Comparison of ENCODE assay signal across 1 cellular context in the genomic region with DNA sequence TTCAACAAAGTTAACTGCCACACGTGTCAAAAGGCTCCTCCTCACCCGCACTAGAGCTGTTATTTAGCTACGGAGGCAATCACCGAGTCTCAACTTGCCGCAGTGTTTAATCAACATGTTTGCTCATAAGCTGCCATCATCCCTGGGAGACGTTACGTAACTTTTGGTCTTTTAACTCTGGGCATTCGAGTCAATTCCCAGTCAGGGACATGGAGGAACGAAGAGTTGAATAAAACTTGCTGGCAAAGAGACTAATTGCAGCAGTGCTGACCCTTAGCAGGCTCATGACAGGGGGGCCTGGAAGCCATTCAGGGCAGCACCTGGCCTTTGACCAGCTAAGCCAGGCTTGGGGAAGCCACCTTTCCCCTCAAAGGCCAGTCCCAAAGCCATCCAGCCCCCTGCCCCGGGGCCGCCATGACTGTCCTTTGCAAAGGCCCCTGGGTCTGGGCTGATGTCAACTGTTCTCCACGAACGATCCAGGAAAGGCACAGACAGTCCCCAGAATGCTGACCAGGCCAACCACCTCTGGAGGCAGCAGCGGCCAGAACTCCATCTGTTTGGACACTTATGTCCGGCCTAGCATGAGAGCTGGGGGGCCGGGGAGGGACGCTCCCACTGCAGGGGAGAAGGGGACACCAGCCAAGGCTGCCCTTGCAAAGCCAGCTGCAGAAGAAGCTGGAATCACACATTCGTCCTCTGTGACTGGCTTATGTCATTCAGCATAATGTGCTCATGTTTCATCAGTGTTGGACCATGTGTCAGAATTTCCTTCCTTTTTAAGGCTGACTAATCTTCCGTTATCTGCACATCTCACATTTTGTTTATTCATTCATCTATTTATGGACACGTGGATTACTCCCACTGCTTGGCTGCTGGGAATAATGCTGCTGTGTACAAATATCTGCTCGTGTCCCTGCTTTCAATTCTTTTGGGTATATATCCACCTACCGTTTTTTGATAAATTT.
TF ChIP-seq lines count a peak whose summit lies in the region.

No MANE protein-coding gene starts in this region.

TF ChIP-seq in HepG2, 621 proteins besides CTCF, POLR2A, EP300 and RAD21 (continued from another document and continues in another):
- TF ChIP-seq, protein P1, sequence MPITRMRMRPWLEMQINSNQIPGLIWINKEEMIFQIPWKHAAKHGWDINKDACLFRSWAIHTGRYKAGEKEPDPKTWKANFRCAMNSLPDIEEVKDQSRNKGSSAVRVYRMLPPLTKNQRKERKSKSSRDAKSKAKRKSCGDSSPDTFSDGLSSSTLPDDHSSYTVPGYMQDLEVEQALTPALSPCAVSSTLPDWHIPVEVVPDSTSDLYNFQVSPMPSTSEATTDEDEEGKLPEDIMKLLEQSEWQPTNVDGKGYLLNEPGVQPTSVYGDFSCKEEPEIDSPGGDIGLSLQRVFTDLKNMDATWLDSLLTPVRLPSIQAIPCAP (CRISPR knock-in tag; IDR thresholded peaks at IDR 0.05; ENCODE audit: low read depth) = no peak
- TF ChIP-seq POLR2AphosphoS2 (IDR thresholded peaks at IDR 0.05; ENCODE audit: low read depth, low read length) = no peak
- TF ChIP-seq ZNF746 (CRISPR knock-in tag; IDR thresholded peaks at IDR 0.05) = no peak
- TF ChIP-seq, protein P2, sequence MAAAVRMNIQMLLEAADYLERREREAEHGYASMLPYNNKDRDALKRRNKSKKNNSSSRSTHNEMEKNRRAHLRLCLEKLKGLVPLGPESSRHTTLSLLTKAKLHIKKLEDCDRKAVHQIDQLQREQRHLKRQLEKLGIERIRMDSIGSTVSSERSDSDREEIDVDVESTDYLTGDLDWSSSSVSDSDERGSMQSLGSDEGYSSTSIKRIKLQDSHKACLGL (CRISPR knock-in tag; IDR thresholded peaks at IDR 0.05) = no peak
- TF ChIP-seq NBN (conservative IDR thresholded peaks at IDR 0.05) = no peak
- no peak for TF ChIP-seq ZNF354B (CRISPR knock-in tag; IDR thresholded peaks at IDR 0.05)
- no peak for TF ChIP-seq ZNF781 (CRISPR knock-in tag; IDR thresholded peaks at IDR 0.05; ENCODE audit: borderline replicate concordance, not compliant biosample characterization)
- TF ChIP-seq, protein P3, sequence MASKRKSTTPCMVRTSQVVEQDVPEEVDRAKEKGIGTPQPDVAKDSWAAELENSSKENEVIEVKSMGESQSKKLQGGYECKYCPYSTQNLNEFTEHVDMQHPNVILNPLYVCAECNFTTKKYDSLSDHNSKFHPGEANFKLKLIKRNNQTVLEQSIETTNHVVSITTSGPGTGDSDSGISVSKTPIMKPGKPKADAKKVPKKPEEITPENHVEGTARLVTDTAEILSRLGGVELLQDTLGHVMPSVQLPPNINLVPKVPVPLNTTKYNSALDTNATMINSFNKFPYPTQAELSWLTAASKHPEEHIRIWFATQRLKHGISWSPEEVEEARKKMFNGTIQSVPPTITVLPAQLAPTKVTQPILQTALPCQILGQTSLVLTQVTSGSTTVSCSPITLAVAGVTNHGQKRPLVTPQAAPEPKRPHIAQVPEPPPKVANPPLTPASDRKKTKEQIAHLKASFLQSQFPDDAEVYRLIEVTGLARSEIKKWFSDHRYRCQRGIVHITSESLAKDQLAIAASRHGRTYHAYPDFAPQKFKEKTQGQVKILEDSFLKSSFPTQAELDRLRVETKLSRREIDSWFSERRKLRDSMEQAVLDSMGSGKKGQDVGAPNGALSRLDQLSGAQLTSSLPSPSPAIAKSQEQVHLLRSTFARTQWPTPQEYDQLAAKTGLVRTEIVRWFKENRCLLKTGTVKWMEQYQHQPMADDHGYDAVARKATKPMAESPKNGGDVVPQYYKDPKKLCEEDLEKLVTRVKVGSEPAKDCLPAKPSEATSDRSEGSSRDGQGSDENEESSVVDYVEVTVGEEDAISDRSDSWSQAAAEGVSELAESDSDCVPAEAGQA (IDR thresholded peaks at IDR 0.05; ENCODE audit: low read depth) = peak; percentile 33; the same call in 1 of the 2 replicates
- TF ChIP-seq, protein P3 (CRISPR knock-in tag; IDR thresholded peaks at IDR 0.05; ENCODE audit: borderline replicate concordance) = no peak
- TF ChIP-seq KLF11 (CRISPR knock-in tag; IDR thresholded peaks at IDR 0.05) = peak; percentile 77; the same call in 1 of the 2 replicates
- peak; percentile 52; the same call in 1 of the 2 replicates for TF ChIP-seq YEATS2 (CRISPR knock-in tag; IDR thresholded peaks at IDR 0.05; ENCODE audit: borderline replicate concordance)
- TF ChIP-seq ZNF205 (CRISPR knock-in tag; IDR thresholded peaks at IDR 0.05) = no peak; the same call in 1 of the 2 replicates
- TF ChIP-seq PRPF4 (IDR thresholded peaks at IDR 0.05; ENCODE audit: low read depth, low read length, poor library complexity, severe bottlenecking) = no peak
- peak; percentile 73; the same call in 1 of the 2 replicates for TF ChIP-seq TMF1 (CRISPR knock-in tag; IDR thresholded peaks at IDR 0.05; ENCODE audit: low read depth)
- TF ChIP-seq ZZZ3 (CRISPR knock-in tag; IDR thresholded peaks at IDR 0.05; ENCODE audit: borderline replicate concordance) = no peak
- no peak for TF ChIP-seq TEAD2 (CRISPR knock-in tag; IDR thresholded peaks at IDR 0.05)
- TF ChIP-seq, protein P4, sequence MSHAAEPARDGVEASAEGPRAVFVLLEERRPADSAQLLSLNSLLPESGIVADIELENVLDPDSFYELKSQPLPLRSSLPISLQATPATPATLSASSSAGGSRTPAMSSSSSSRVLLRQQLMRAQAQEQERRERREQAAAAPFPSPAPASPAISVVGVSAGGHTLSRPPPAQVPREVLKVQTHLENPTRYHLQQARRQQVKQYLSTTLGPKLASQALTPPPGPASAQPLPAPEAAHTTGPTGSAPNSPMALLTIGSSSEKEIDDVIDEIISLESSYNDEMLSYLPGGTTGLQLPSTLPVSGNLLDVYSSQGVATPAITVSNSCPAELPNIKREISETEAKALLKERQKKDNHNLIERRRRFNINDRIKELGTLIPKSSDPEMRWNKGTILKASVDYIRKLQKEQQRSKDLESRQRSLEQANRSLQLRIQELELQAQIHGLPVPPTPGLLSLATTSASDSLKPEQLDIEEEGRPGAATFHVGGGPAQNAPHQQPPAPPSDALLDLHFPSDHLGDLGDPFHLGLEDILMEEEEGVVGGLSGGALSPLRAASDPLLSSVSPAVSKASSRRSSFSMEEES (CRISPR knock-in tag; IDR thresholded peaks at IDR 0.05) = peak; percentile 71
- no peak for TF ChIP-seq ELF4 (CRISPR knock-in tag; IDR thresholded peaks at IDR 0.05; ENCODE audit: borderline replicate concordance)
- TF ChIP-seq ZNF296 (CRISPR knock-in tag; conservative IDR thresholded peaks at IDR 0.05) = 0 out of 2 replicates have a peak, but pooled peaks have one; percentile 70
- no peak for TF ChIP-seq ZSCAN12 (CRISPR knock-in tag; IDR thresholded peaks at IDR 0.05)
- TF ChIP-seq ZBTB7B (CRISPR knock-in tag; IDR thresholded peaks at IDR 0.05) = 0 out of 2 replicates have a peak, but pooled peaks have one; percentile 41
- TF ChIP-seq ATF1 (CRISPR knock-in tag; IDR thresholded peaks at IDR 0.05) = no peak
- no peak for TF ChIP-seq SKI (IDR thresholded peaks at IDR 0.05; ENCODE audit: partially characterized antibody)
- no peak for TF ChIP-seq MTF2 (CRISPR knock-in tag; IDR thresholded peaks at IDR 0.05; ENCODE audit: borderline replicate concordance)
- peak; percentile 85; the same call in 1 of the 2 replicates for TF ChIP-seq SIX1 (CRISPR knock-in tag; IDR thresholded peaks at IDR 0.05; ENCODE audit: borderline replicate concordance)
- TF ChIP-seq, protein P5, sequence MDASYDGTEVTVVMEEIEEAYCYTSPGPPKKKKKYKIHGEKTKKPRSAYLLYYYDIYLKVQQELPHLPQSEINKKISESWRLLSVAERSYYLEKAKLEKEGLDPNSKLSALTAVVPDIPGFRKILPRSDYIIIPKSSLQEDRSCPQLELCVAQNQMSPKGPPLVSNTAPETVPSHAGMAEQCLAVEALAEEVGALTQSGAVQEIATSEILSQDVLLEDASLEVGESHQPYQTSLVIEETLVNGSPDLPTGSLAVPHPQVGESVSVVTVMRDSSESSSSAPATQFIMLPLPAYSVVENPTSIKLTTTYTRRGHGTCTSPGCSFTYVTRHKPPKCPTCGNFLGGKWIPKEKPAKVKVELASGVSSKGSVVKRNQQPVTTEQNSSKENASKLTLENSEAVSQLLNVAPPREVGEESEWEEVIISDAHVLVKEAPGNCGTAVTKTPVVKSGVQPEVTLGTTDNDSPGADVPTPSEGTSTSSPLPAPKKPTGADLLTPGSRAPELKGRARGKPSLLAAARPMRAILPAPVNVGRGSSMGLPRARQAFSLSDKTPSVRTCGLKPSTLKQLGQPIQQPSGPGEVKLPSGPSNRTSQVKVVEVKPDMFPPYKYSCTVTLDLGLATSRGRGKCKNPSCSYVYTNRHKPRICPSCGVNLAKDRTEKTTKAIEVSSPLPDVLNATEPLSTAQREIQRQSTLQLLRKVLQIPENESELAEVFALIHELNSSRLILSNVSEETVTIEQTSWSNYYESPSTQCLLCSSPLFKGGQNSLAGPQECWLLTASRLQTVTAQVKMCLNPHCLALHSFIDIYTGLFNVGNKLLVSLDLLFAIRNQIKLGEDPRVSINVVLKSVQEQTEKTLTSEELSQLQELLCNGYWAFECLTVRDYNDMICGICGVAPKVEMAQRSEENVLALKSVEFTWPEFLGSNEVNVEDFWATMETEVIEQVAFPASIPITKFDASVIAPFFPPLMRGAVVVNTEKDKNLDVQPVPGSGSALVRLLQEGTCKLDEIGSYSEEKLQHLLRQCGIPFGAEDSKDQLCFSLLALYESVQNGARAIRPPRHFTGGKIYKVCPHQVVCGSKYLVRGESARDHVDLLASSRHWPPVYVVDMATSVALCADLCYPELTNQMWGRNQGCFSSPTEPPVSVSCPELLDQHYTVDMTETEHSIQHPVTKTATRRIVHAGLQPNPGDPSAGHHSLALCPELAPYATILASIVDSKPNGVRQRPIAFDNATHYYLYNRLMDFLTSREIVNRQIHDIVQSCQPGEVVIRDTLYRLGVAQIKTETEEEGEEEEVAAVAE (CRISPR knock-in tag; IDR thresholded peaks at IDR 0.05; ENCODE audit: borderline replicate concordance) = 0 out of 2 replicates have a peak, but pooled peaks have one; percentile 51
- TF ChIP-seq RAD51 (IDR thresholded peaks at IDR 0.05; ENCODE audit: borderline replicate concordance) = no peak
- TF ChIP-seq AKAP8 (CRISPR knock-in tag; IDR thresholded peaks at IDR 0.05) = 0 out of 2 replicates have a peak, but pooled peaks have one; percentile 64
- TF ChIP-seq CHCHD3 (CRISPR knock-in tag; IDR thresholded peaks at IDR 0.05) = no peak
- TF ChIP-seq, protein P6, sequence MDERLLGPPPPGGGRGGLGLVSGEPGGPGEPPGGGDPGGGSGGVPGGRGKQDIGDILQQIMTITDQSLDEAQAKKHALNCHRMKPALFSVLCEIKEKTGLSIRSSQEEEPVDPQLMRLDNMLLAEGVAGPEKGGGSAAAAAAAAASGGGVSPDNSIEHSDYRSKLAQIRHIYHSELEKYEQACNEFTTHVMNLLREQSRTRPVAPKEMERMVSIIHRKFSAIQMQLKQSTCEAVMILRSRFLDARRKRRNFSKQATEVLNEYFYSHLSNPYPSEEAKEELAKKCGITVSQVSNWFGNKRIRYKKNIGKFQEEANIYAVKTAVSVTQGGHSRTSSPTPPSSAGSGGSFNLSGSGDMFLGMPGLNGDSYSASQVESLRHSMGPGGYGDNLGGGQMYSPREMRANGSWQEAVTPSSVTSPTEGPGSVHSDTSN (CRISPR knock-in tag; IDR thresholded peaks at IDR 0.05) = no peak
- no peak for TF ChIP-seq ZNF20 (CRISPR knock-in tag; IDR thresholded peaks at IDR 0.05)
- TF ChIP-seq EEA1 (CRISPR knock-in tag; IDR thresholded peaks at IDR 0.05; ENCODE audit: borderline replicate concordance) = no peak
- TF ChIP-seq, protein P7, sequence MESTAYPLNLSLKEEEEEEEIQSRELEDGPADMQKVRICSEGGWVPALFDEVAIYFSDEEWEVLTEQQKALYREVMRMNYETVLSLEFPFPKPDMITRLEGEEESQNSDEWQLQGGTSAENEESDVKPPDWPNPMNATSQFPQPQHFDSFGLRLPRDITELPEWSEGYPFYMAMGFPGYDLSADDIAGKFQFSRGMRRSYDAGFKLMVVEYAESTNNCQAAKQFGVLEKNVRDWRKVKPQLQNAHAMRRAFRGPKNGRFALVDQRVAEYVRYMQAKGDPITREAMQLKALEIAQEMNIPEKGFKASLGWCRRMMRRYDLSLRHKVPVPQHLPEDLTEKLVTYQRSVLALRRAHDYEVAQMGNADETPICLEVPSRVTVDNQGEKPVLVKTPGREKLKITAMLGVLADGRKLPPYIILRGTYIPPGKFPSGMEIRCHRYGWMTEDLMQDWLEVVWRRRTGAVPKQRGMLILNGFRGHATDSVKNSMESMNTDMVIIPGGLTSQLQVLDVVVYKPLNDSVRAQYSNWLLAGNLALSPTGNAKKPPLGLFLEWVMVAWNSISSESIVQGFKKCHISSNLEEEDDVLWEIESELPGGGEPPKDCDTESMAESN (CRISPR knock-in tag; conservative IDR thresholded peaks at IDR 0.05) = 0 out of 2 replicates have a peak, but pooled peaks have one; percentile 26
- TF ChIP-seq ZNF879 (CRISPR knock-in tag; IDR thresholded peaks at IDR 0.05) = no peak
- no peak for TF ChIP-seq ZNF251 (CRISPR knock-in tag; IDR thresholded peaks at IDR 0.05)
- TF ChIP-seq, protein P8, sequence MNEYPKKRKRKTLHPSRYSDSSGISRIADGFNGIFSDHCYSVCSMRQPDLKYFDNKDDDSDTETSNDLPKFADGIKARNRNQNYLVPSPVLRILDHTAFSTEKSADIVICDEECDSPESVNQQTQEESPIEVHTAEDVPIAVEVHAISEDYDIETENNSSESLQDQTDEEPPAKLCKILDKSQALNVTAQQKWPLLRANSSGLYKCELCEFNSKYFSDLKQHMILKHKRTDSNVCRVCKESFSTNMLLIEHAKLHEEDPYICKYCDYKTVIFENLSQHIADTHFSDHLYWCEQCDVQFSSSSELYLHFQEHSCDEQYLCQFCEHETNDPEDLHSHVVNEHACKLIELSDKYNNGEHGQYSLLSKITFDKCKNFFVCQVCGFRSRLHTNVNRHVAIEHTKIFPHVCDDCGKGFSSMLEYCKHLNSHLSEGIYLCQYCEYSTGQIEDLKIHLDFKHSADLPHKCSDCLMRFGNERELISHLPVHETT (CRISPR knock-in tag; conservative IDR thresholded peaks at IDR 0.05) = peak; percentile 67; the same call in 1 of the 2 replicates
- TF ChIP-seq ZNF577 (CRISPR knock-in tag; IDR thresholded peaks at IDR 0.05; ENCODE audit: borderline replicate concordance, low read depth) = no peak
- TF ChIP-seq GABPA (IDR thresholded peaks at IDR 0.05; ENCODE audit: low read depth, low read length) = no peak
- no peak for TF ChIP-seq GABPA (CRISPR knock-in tag; IDR thresholded peaks at IDR 0.05; ENCODE audit: low read depth)
